Comparison of ENCODE assay signal across 29 cellular contexts in genomic region chr6:167686204-167686893, GRCh38.
"Had no signal": no experiment of that assay in that cellular context is flagged by ENCODE, and none has a peak within 500 bp of the region (broad histone marks: within the 10 kb centered on the region; RNA-seq: fewer than 3 reads in every experiment).

No MANE protein-coding gene starts in this region.

- H3K27ac Mint-ChIP-seq: activated B cell treated with CpG ODN at 0.5 μM for 24 hours; activated CD4-positive, alpha-beta memory T cell treated with anti-CD3 and anti-CD28 coated beads for 36 hours; activated naive CD4-positive, alpha-beta T cell treated with anti-CD3 and anti-CD28 coated beads, Interleukin-2, amount 10 ng/mL, durations not matched to agents 7 days and 5 days; activated naive CD8-positive, alpha-beta T cell; activated naive CD8-positive, alpha-beta T cell treated with anti-CD3 and anti-CD28 coated beads, Interleukin-2, amount 50 U/mL, for 24 hours had no signal

- H3K4me1 Mint-ChIP-seq: activated naive CD4-positive, alpha-beta T cell treated with anti-CD3 and anti-CD28 coated beads, Interleukin-2, amount 10 ng/mL, durations not matched to agents 7 days and 5 days had no signal

- H3K4me3 Mint-ChIP-seq: activated B cell treated with CpG ODN at 0.5 μM for 24 hours; activated CD4-positive, alpha-beta memory T cell treated with anti-CD3 and anti-CD28 coated beads for 36 hours; activated naive CD4-positive, alpha-beta T cell treated with anti-CD3 and anti-CD28 coated beads, Interleukin-2, amount 10 ng/mL, durations not matched to agents 7 days and 5 days; activated naive CD8-positive, alpha-beta T cell; activated naive CD8-positive, alpha-beta T cell treated with anti-CD3 and anti-CD28 coated beads, Interleukin-2, amount 50 U/mL, for 24 hours; activated T-cell treated with anti-CD3 and anti-CD28 coated beads, Interleukin-2, amount 50 U/mL, for 4 hours had no signal

- DNase-seq: activated B cell treated with CpG ODN at 0.5 μM for 24 hours; activated CD4-positive, alpha-beta memory T cell treated with anti-CD3 and anti-CD28 coated beads for 36 hours; activated CD4-positive, alpha-beta T cell treated with anti-CD3 and anti-CD28 coated beads for 4 hours; activated CD4-positive, alpha-beta T cell treated with anti-CD3 and anti-CD28 coated beads, Interleukin-2, amount 50 U/mL, for 1 hour; activated CD4-positive, CD25-positive, alpha-beta regulatory T cell treated with anti-CD3 and anti-CD28 coated beads, Interleukin-2, amount 50 U/mL, for 72 hours; activated CD8-positive, alpha-beta memory T cell treated with anti-CD3 and anti-CD28 coated beads, Interleukin-2, amount 50 U/mL, for 4 hours; activated effector memory CD4-positive, alpha-beta T cell treated with Interleukin-2 at 50 U/mL for 16 hours; activated naive CD4-positive, alpha-beta T cell treated with anti-CD3 and anti-CD28 coated beads, Interleukin-2, amount 10 ng/mL, durations not matched to agents 7 days and 5 days; activated naive CD8-positive, alpha-beta T cell treated with anti-CD3 and anti-CD28 coated beads, Interleukin-2, amount 50 U/mL, for 24 hours; activated T-cell treated with anti-CD3 and anti-CD28 coated beads for 4 hours; activated T-cell treated with anti-CD3 and anti-CD28 coated beads, Interleukin-2, amount 50 U/mL, for 4 hours; brain microvascular endothelial cell; central memory CD4-positive, alpha-beta T cell; Karpas-422; NCI-H1048; NCI-H1105 treated with DMSO at 0.1 percent for 48 hours; NCI-H1436 treated with DMSO at 0.1 percent for 48 hours; NCI-H2029; NCI-H345; NCI-H526; NCI-H748 treated with DMSO at 0.1 percent for 48 hours; NK-92 treated with Interleukin-12 subunit alpha and Interleukin-12 subunit beta, amount 100 ng/mL, for 24 hours; PC-3; RPMI8226; SHP77 treated with DMSO at 0.1 percent for 48 hours; SK-N-SH; T-helper 2 cell; T-helper 9 cell had no signal

- ATAC-seq: activated naive CD8-positive, alpha-beta T cell treated with anti-CD3 and anti-CD28 coated beads, Interleukin-2, amount 50 U/mL, for 24 hours; activated T-cell treated with anti-CD3 and anti-CD28 coated beads, Interleukin-2, amount 50 U/mL, for 4 hours; PC-3 had no signal

- H3K9me3 Mint-ChIP-seq: activated CD4-positive, alpha-beta memory T cell treated with anti-CD3 and anti-CD28 coated beads for 36 hours; activated T-cell treated with anti-CD3 and anti-CD28 coated beads, Interleukin-2, amount 50 U/mL, for 4 hours had no signal

- H3K36me3 Mint-ChIP-seq: activated CD4-positive, alpha-beta memory T cell treated with anti-CD3 and anti-CD28 coated beads for 36 hours; activated naive CD4-positive, alpha-beta T cell treated with anti-CD3 and anti-CD28 coated beads, Interleukin-2, amount 10 ng/mL, durations not matched to agents 7 days and 5 days; activated naive CD8-positive, alpha-beta T cell had no signal
